In the genomic region with DNA sequence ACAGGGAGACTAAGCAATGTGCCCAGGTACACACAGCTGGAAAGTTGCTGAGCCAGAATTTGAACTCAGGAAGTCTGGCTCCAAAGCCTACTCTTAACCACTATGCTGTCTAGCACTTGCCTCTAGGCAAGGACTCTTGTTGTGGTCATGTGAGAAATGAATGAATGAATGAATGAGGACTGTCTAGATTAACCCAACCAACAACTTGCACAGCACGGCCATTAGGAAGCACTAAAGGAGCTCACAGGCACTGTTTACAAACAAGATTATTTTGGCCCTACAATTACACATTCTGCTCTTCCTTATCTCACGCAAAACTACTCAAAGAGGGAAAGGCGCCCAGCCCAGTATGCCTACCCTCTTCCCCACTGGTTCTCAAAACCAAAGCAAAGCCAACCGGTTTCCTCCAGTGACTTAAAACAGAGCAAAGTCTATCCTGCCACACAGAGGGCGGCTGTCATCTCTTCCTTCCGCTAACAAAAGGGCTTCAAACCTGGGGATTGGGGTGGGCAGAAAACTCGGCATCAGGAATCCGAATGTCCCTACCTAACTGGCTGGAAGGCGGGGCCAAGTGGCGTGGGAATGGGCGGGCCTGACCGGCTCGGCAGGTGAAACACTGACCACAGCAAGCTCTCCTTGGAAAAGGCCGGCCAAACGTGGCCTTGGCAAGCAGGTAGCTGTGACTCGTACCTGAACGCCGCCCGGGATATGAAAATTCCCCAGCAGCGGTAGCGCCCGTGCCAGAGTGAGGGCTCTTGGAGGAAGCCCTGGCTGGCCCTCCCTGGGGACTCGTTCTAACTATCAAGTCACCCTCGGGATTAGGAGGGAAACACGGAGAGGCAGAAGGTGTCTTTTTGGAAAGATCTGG, we compare ENCODE assay signal across 8 cellular contexts. TPM values are rescaled to one million over a fixed set of nuclear protein-coding genes. Genes with fewer than 3 reads are reported as not detected.
DNase-seq lines count a peak whose midpoint lies in the region; ATAC-seq and TF ChIP-seq lines count a peak whose summit lies in the region.

No MANE protein-coding gene starts in this region.

- H3K9me3 ChIP-seq in esophagus muscularis mucosa (no peaks in the 10 kb centered on the region), upper lobe of left lung (no peaks in the 10 kb centered on the region)

- H3K4me1 ChIP-seq in esophagus muscularis mucosa (peaks cover 56 to 87% (median 84%) of the 10 kb centered on the region in 4 donors), upper lobe of left lung (peaks cover 44 to 62% (median 54%) of the 10 kb centered on the region in 4 donors)

- intact Hi-C loops in esophagus muscularis mucosa (cut with DNase I): loop anchor here (10.0 kb wide), 1 partner anchor 230 kb away; a partner anchor contains a TSS

- DNase-seq in stimulated activated CD4-positive, alpha-beta T cell treated with anti-CD3 and anti-CD28 coated beads, Interleukin-12 subunit alpha, Interleukin-12 subunit beta, amount 100 ng/mL, for 4 hours: peak; percentile 19
- DNase-seq in stimulated activated CD4-positive, alpha-beta T cell treated with anti-CD3 and anti-CD28 coated beads, Interleukin-1b, Interleukin-23, amount 100 ng/mL, for 48 hours: no peak
- DNase-seq in NCI-H345 (lab: John Stamatoyannopoulos, UW) (peak; percentile 46), esophagus muscularis mucosa (ENCODE audit: extremely low spot score) (no peak), myocyte (ENCODE audit: low read depth) (peak; percentile 28), upper lobe of left lung (peak; percentile 92 to 93)
- peak; percentile 68 for DNase-seq in activated CD8-positive, alpha-beta memory T cell treated with anti-CD3 and anti-CD28 coated beads for 24 hours

- TF ChIP-seq EP300 in esophagus muscularis mucosa (IDR thresholded peaks at IDR 0.05): no peak
- TF ChIP-seq EP300 in upper lobe of left lung (IDR thresholded peaks at IDR 0.05): no peak

- H3K27ac ChIP-seq in esophagus muscularis mucosa (replicated peaks in 1 of 4): peak overlapping the region; percentile 93 to 99 (median 97)
- H3K27ac ChIP-seq in upper lobe of left lung: peak overlapping the region; percentile 95 to 100 (median 97)

- H3K36me3 ChIP-seq in esophagus muscularis mucosa (peaks cover 0 to 2% (median under 1%) of the 10 kb centered on the region in 4 donors), upper lobe of left lung (no peaks in the 10 kb centered on the region)

- WGBS in esophagus muscularis mucosa: 3% methylated on average over 22 of the region's 25 CpGs
- WGBS in upper lobe of left lung, 2 donors: 0 to 1% methylated on average over 15 to 20 of the region's 25 CpGs

- peak; percentile 13 for TF ChIP-seq POLR2A in esophagus muscularis mucosa (IDR thresholded peaks at IDR 0.05; ENCODE audit: low read depth)
- TF ChIP-seq POLR2A in upper lobe of left lung (IDR thresholded peaks at IDR 0.05): peak in 2 of 4 donors; percentile 27 to 64

- TF ChIP-seq CTCF in esophagus muscularis mucosa (IDR thresholded peaks at IDR 0.05) (no peak), upper lobe of left lung (IDR thresholded peaks at IDR 0.05) (no peak)

- H3K27me3 ChIP-seq in esophagus muscularis mucosa (no peaks in the 10 kb centered on the region), upper lobe of left lung (no peaks in the 10 kb centered on the region)

- H3K4me3 ChIP-seq in esophagus muscularis mucosa (peak overlapping the region; percentile 79 to 99 (median 88)), upper lobe of left lung (peak overlapping the region; percentile 74 to 97 (median 90))

- ATAC-seq in upper lobe of left lung (ENCODE audit: low FRiP score in 2 of 2): no peak
- no peak for ATAC-seq in GM21717 (IDR thresholded peaks at IDR 0.05; ENCODE audit: unreplicated experiment)

RNA-seq across cellular contexts. Expression of a gene that starts 0.9 kb away (rescaled TPM):
- total RNA-seq in esophagus muscularis mucosa (100 to 1,000 TPM in 1 of 4 donors, 10 to 100 TPM in 3; 67.7 to 103 (median 80.2) TPM), myocyte (18.1 and 18.2 TPM in 2 replicates), upper lobe of left lung (100 to 1,000 TPM in 1 of 6 donors, 10 to 100 TPM in 5; 26.2 to 100 (median 69.1) TPM)
- polyA plus RNA-seq in myocyte (2012): 31.6 TPM

RNA-seq across cellular contexts. Expression of a gene that starts 12.9 kb away (rescaled TPM):
- total RNA-seq in esophagus muscularis mucosa (10 to 100 TPM; 42.2 to 64.5 (median 59.5) TPM), myocyte (6.2 and 12.3 TPM in 2 replicates), upper lobe of left lung (10 to 100 TPM; 19.1 to 54.6 (median 35.8) TPM)
- polyA plus RNA-seq in myocyte (2012): 95.3 TPM

Comparison
In these comparisons a context has a peak if more than half of its experiments do, and no peak if none do; other contexts are left out.
1. DNase-seq: peak in stimulated activated CD4-positive, alpha-beta T cell treated with anti-CD3 and anti-CD28 coated beads, Interleukin-12 subunit alpha, Interleukin-12 subunit beta, amount 100 ng/mL, for 4 hours (single experiment), NCI-H345 (single experiment), activated CD8-positive, alpha-beta memory T cell treated with anti-CD3 and anti-CD28 coated beads for 24 hours (single experiment), myocyte (single experiment) and upper lobe of left lung (2 of 2); none in stimulated activated CD4-positive, alpha-beta T cell treated with anti-CD3 and anti-CD28 coated beads, Interleukin-1b, Interleukin-23, amount 100 ng/mL, for 48 hours (single experiment) and esophagus muscularis mucosa (single experiment).